Comparison of ENCODE assay signal across 8 cellular contexts in genomic region chr7:30162622-30163124, GRCh38. TPM values are rescaled to one million over a fixed set of nuclear protein-coding genes. Genes with fewer than 3 reads are reported as not detected.
DNase-seq lines count a peak whose midpoint lies in the region; ATAC-seq, FAIRE-seq and TF ChIP-seq lines count a peak whose summit lies in the region.

No MANE protein-coding gene starts in this region.

- intact Hi-C loops in pancreas (cut with DNase I) = loop anchor here in 2 of 3 donors (10.0 kb wide), 3 partner anchors 112 to 402 kb away; no protein-coding TSS in a partner anchor

- TF ChIP-seq POLR2A in GM12892 (IDR thresholded peaks at IDR 0.05; ENCODE audit: low read depth, low read length) = no peak

- H3K9me3 ChIP-seq in RWPE2 (ENCODE audit: severe bottlenecking) (no peaks in the 10 kb centered on the region), pancreas (no peaks in the 10 kb centered on the region)

- 74 to 79% methylated on average over 5 of the region's 5 CpGs for WGBS in pancreas, 2 donors

- no peak for TF ChIP-seq CTCF in RWPE2 (IDR thresholded peaks at IDR 0.05; ENCODE audit: poor library complexity, severe bottlenecking)
- no peak for TF ChIP-seq CTCF in pancreas (IDR thresholded peaks at IDR 0.05)

- H3K27ac ChIP-seq in RWPE2 (ENCODE audit: poor library complexity, severe bottlenecking) (peak overlapping the region; percentile 94), pancreas (no peak overlapping the region)

- DNase-seq in GM12892 (ENCODE audit: insufficient read length) (no peak), RWPE2 (ENCODE audit: low spot score) (no peak), fibroblast of peridontal ligament (ENCODE audit: extremely low read depth) (peak; percentile 83), NCI-H1694 (lab: John Stamatoyannopoulos, UW) (no peak), pancreas (no peak)
- DNase-seq in stimulated activated naive CD8-positive, alpha-beta T cell treated with anti-CD3 and anti-CD28 coated beads, Interleukin-15, Interleukin-2, amounts not matched to agents 100 U/mL and 50 U/mL, for 24 hours = no peak

- H3K27me3 ChIP-seq in RWPE2 (ENCODE audit: insufficient read depth, poor library complexity, severe bottlenecking) (no peaks in the 10 kb centered on the region), pancreas (no peaks in the 10 kb centered on the region)

- H3K36me3 ChIP-seq in RWPE2 (ENCODE audit: low read depth) (no peaks in the 10 kb centered on the region), pancreas (no peaks in the 10 kb centered on the region)

- ATAC-seq in HG03432 (IDR thresholded peaks at IDR 0.05; ENCODE audit: unreplicated experiment) (peak; percentile 61), RWPE2 (ENCODE audit: low read depth) (peak; percentile 84), pancreas (no peak), HG03565 (IDR thresholded peaks at IDR 0.05; ENCODE audit: unreplicated experiment) (no peak)
- ATAC-seq in stimulated activated naive CD8-positive, alpha-beta T cell treated with anti-CD3 and anti-CD28 coated beads, Interleukin-15, Interleukin-2, amounts not matched to agents 100 U/mL and 50 U/mL, for 24 hours = peak; percentile 38

- H3K4me3 ChIP-seq in RWPE2 (ENCODE audit: severe bottlenecking) = no peak overlapping the region
- H3K4me3 ChIP-seq in pancreas = no peak overlapping the region

- peaks cover 45% of the 10 kb centered on the region for H3K4me1 ChIP-seq in RWPE2 (ENCODE audit: insufficient read depth, poor library complexity, severe bottlenecking)
- H3K4me1 ChIP-seq in pancreas = peaks cover 6 to 21% (median 10%) of the 10 kb centered on the region in 3 donors

- FAIRE-seq in GM12892 (lab: Jason Lieb, UNC) (peak; percentile 27), pancreas (lab: Jason Lieb, UNC) (no peak)

RNA-seq across cellular contexts. Expression of gene MTURN, which starts 27.9 kb away (rescaled TPM):
- polyA plus RNA-seq in GM12892 (2012; ENCODE audit: missing spikeins) = 1.4 TPM
- 10 to 100 TPM in 4 of 6 donors, 1 to 10 TPM in 2; 8.7 to 12.8 (median 11.4) TPM for total RNA-seq in pancreas
- polyA plus RNA-seq in pancreas = 10 to 100 TPM in 1 of 2 donors, 1 to 10 TPM in 1; 8.7 to 14.9 TPM

Comparison
In these comparisons a context has a peak if more than half of its experiments do, and no peak if none do; other contexts are left out.
1. ATAC-seq: peak in HG03432 (single experiment), RWPE2 (single experiment) and stimulated activated naive CD8-positive, alpha-beta T cell treated with anti-CD3 and anti-CD28 coated beads, Interleukin-15, Interleukin-2, amounts not matched to agents 100 U/mL and 50 U/mL, for 24 hours (single experiment); none in pancreas (0 of 4) and HG03565 (single experiment).